In genomic region chr4:181685461-181685860, GRCh38 we compare ENCODE assay signal across 22 cellular contexts.
A peak's percentile ranks its signal among the peaks of the same experiment; 100 is the strongest.
DNase-seq lines count a peak whose midpoint lies in the region; ATAC-seq, FAIRE-seq and TF ChIP-seq lines count a peak whose summit lies in the region.
"Had no signal": no experiment of that assay in that cellular context is flagged by ENCODE, and none has a peak within 500 bp of the region (broad histone marks: within the 10 kb centered on the region; RNA-seq: fewer than 3 reads in every experiment).

No MANE protein-coding gene starts in this region.

- DNase-seq in Caki2 (ENCODE audit: low read depth) (peak; percentile 7), MG63 (peak; percentile 11), astrocyte of the spinal cord (ENCODE audit: low read depth, low spot score) (peak; percentile 63), mesenchymal stem cell (no peak), NOMO-1 (lab: John Stamatoyannopoulos, UW; ENCODE audit: unreplicated experiment in 2 of 2) (no peak), mesendoderm (no peak), HepG2 (ENCODE audit: low spot score) (no peak)
- DNase-seq: activated CD4-positive, alpha-beta memory T cell treated with anti-CD3 and anti-CD28 coated beads, Interleukin-2, amount 10 ng/mL, durations not matched to agents 7 days and 5 days; activated naive CD4-positive, alpha-beta T cell treated with anti-CD3 and anti-CD28 coated beads, Interleukin-2, amount 10 ng/mL, durations not matched to agents 7 days and 5 days; activated T-cell treated with anti-CD3 and anti-CD28 coated beads, Interleukin-2, amount 50 U/mL, for 24 hours; CD4-positive, alpha-beta T cell; DMS79 treated with DMSO at 0.1 percent for 48 hours; NCI-H146; NCI-H345; stimulated activated CD4-positive, alpha-beta T cell treated with anti-CD3 and anti-CD28 coated beads, Interleukin-1b, Interleukin-23, amount 100 ng/mL, for 48 hours; T-cell had no signal

- H3K9me3 ChIP-seq in MG63: no peaks in the 10 kb centered on the region
- no peaks in the 10 kb centered on the region for H3K9me3 ChIP-seq in mesenchymal stem cell (ENCODE audit: control insufficient read depth, low read length)
- no peaks in the 10 kb centered on the region for H3K9me3 ChIP-seq in HepG2 (ENCODE audit: low read length)
- H3K9me3 ChIP-seq: HAP-1 had no signal

- H3K4ac ChIP-seq in mesenchymal stem cell (ENCODE audit: low read depth in 1 of 2, low read length in 2 of 2) (no peak overlapping the region), mesendoderm (ENCODE audit: low read depth, low read length) (no peak overlapping the region)

- H3K79me1 ChIP-seq in mesenchymal stem cell (replicated peaks; ENCODE audit: low read length, poor library complexity, severe bottlenecking): no peaks in the 10 kb centered on the region
- no peaks in the 10 kb centered on the region for H3K79me1 ChIP-seq in mesendoderm (ENCODE audit: low read length)

- no peak overlapping the region for H3K14ac ChIP-seq in mesenchymal stem cell (ENCODE audit: low read length in 2 of 2)

- H2AFZ ChIP-seq in mesenchymal stem cell (ENCODE audit: low read depth, low read length) (no peak overlapping the region), HepG2 (ENCODE audit: low read length) (no peak overlapping the region)

- POLR2A ChIA-PET in HepG2 (lab: Yijun Ruan, JAX): no interaction called here

- in situ Hi-C loops in Caki2 (cut with HindIII; ENCODE audit: low pct_unique_long_range_greater_than_20kb, low sequenced_read_pairs) (no loop called here), astrocyte of the spinal cord (cut with HindIII; ENCODE audit: low sequenced_read_pairs) (no loop called here), HepG2 (cut with HindIII; ENCODE audit: extremely low pct_ligation_motif_present, low pct_unique_long_range_greater_than_20kb) (no loop called here)

- H3K4me2 ChIP-seq in mesenchymal stem cell (ENCODE audit: low read length, poor library complexity, severe bottlenecking): no peak overlapping the region
- H3K4me2 ChIP-seq in mesendoderm (ENCODE audit: low read length): no peak overlapping the region
- no peak overlapping the region for H3K4me2 ChIP-seq in HepG2 (ENCODE audit: low read depth, low read length)

- WGBS in mesenchymal stem cell: 33% methylated on average over 1 of the region's 2 CpGs
- no CpG with 5 or more reads among the region's 2 CpGs for whole genome bisulfite sequencing in mesendoderm (ENCODE audit: extremely low coverage, insufficient coverage, low lambda C conversion rate)
- 33% methylated on average over 2 of the region's 2 CpGs for WGBS in HepG2 (ENCODE audit: low lambda C conversion rate)

- peaks cover 6% of the 10 kb centered on the region for H3K4me1 ChIP-seq in mesenchymal stem cell (ENCODE audit: control insufficient read depth, insufficient read depth, low read depth, low read length)
- H3K4me1 ChIP-seq in mesendoderm (ENCODE audit: control insufficient read depth, low read depth, low read length): peaks cover 2% of the 10 kb centered on the region
- no peaks in the 10 kb centered on the region for H3K4me1 ChIP-seq in HepG2 (ENCODE audit: insufficient read depth, low read length)

- H4K20me1 ChIP-seq in HepG2 (ENCODE audit: insufficient read depth, low read length): no peaks in the 10 kb centered on the region

- H3K56ac ChIP-seq in mesendoderm (ENCODE audit: low read length): no peak overlapping the region

- TF ChIP-seq RAD21 in HepG2 (CRISPR knock-in tag; IDR thresholded peaks at IDR 0.05): no peak

- peak overlapping the region; percentile 88 for H3K27ac ChIP-seq in mesenchymal stem cell (ENCODE audit: low read length, poor library complexity, severe bottlenecking)
- H3K27ac ChIP-seq in mesendoderm (ENCODE audit: low read depth, low read length): no peak overlapping the region
- H3K27ac ChIP-seq in HepG2 (ENCODE audit: extremely low read length, insufficient read depth, low read length): no peak overlapping the region
- H3K27ac ChIP-seq: VCaP had no signal

- H4K8ac ChIP-seq in mesenchymal stem cell (ENCODE audit: low read length): no peak overlapping the region
- H4K8ac ChIP-seq in mesendoderm (ENCODE audit: low read depth, low read length): no peak overlapping the region

- intact Hi-C loops in HepG2 (cut with micrococcal nuclease; ENCODE audit: unreplicated experiment): no loop called here

- no peak for TF ChIP-seq CTCF in astrocyte of the spinal cord (IDR thresholded peaks at IDR 0.05; ENCODE audit: low read depth, low read length)
- no peak for TF ChIP-seq CTCF in HepG2 (CRISPR knock-in tag; IDR thresholded peaks at IDR 0.05)

- no TSS peak for BruUV-seq in HepG2 (replicated peaks; lab: Mats Ljungman, UMichigan)

- H2BK12ac ChIP-seq in mesenchymal stem cell (ENCODE audit: low read length in 2 of 2): no peak overlapping the region

- H2AK5ac ChIP-seq in mesenchymal stem cell (ENCODE audit: low read length, severe bottlenecking): no peak overlapping the region
- no peak overlapping the region for H2AK5ac ChIP-seq in mesendoderm (ENCODE audit: low read length)

- FAIRE-seq in HepG2 (lab: Jason Lieb, UNC): no peak
- FAIRE-seq: GM19239 had no signal

- no peak overlapping the region for H3K4me3 ChIP-seq in MG63
- no peak overlapping the region for H3K4me3 ChIP-seq in astrocyte of the spinal cord (ENCODE audit: low read depth, low read length)
- no peak overlapping the region for H3K4me3 ChIP-seq in mesenchymal stem cell (ENCODE audit: insufficient read depth in 1 of 2, low read depth in 1 of 2, low read length in 2 of 2)
- H3K4me3 ChIP-seq in mesendoderm (ENCODE audit: low read length): no peak overlapping the region
- no peak overlapping the region for H3K4me3 ChIP-seq in HepG2 (replicated peaks in 1 of 3; ENCODE audit: insufficient read depth in 1 of 3, low read depth in 2 of 3, low read length in 3 of 3)
- H3K4me3 ChIP-seq: HAP-1 had no signal

- H2BK15ac ChIP-seq in mesenchymal stem cell (ENCODE audit: low read depth, poor library complexity, severe bottlenecking): no peak overlapping the region
- H2BK15ac ChIP-seq in mesendoderm (replicated peaks; ENCODE audit: low read depth): no peak overlapping the region

- H3K27me3 ChIP-seq in MG63: no peaks in the 10 kb centered on the region
- no peaks in the 10 kb centered on the region for H3K27me3 ChIP-seq in mesenchymal stem cell (ENCODE audit: control insufficient read depth in 1 of 2, insufficient read depth in 1 of 2, low read length in 2 of 2)
- H3K27me3 ChIP-seq in mesendoderm (ENCODE audit: insufficient read depth, low read length, poor library complexity): no peaks in the 10 kb centered on the region
- H3K27me3 ChIP-seq in HepG2 (ENCODE audit: control insufficient read depth in 1 of 2, insufficient read depth in 2 of 2, low read length in 2 of 2): no peaks in the 10 kb centered on the region

- H4K5ac ChIP-seq in mesendoderm (ENCODE audit: low read length): no peak overlapping the region

- no peaks in the 10 kb centered on the region for H3K79me2 ChIP-seq in mesendoderm (ENCODE audit: control insufficient read depth, insufficient read depth, low read length)
- H3K79me2 ChIP-seq in HepG2 (ENCODE audit: insufficient read depth, low read length): no peaks in the 10 kb centered on the region

- TF ChIP-seq EP300 in HepG2 (IDR thresholded peaks at IDR 0.05; ENCODE audit: low read depth in 2 of 2, low read length in 2 of 2) (no peak), HepG2 (CRISPR knock-in tag; IDR thresholded peaks at IDR 0.05; ENCODE audit: borderline replicate concordance) (no peak)

- H3K23ac ChIP-seq in mesenchymal stem cell (ENCODE audit: low read length in 2 of 2): no peak overlapping the region
- no peak overlapping the region for H3K23ac ChIP-seq in mesendoderm (ENCODE audit: low read length)

- CTCF ChIA-PET in HepG2 (lab: Yijun Ruan, JAX; ENCODE audit: low intra/inter-chr PET ratio, low total read pairs): no interaction called here

- no peak overlapping the region for H4K91ac ChIP-seq in mesenchymal stem cell (ENCODE audit: low read length)

- ATAC-seq in HG02763 (IDR thresholded peaks at IDR 0.05; ENCODE audit: unreplicated experiment): no peak
- no peak for ATAC-seq in HepG2
- ATAC-seq: Right ventricle myocardium inferior, sciatic nerve, T-cell had no signal

- no peak overlapping the region for H3K18ac ChIP-seq in mesenchymal stem cell (ENCODE audit: low read depth in 1 of 2, low read length in 2 of 2)
- H3K18ac ChIP-seq in mesendoderm (ENCODE audit: low read length): no peak overlapping the region

- no peak for TF ChIP-seq POLR2A in HepG2 (IDR thresholded peaks at IDR 0.05; ENCODE audit: insufficient read depth in 1 of 2, low read depth in 2 of 2, low read length in 2 of 2)

- peak overlapping the region; percentile 60 for H3K9ac ChIP-seq in mesenchymal stem cell (ENCODE audit: low read length)
- H3K9ac ChIP-seq in mesendoderm (ENCODE audit: low read length): no peak overlapping the region
- H3K9ac ChIP-seq in HepG2 (ENCODE audit: insufficient read depth, low read depth, low read length): no peak overlapping the region

- H2BK5ac ChIP-seq in mesenchymal stem cell (ENCODE audit: low read depth, low read length, poor library complexity, severe bottlenecking) (no peak overlapping the region), mesendoderm (ENCODE audit: low read length) (no peak overlapping the region)

- H2BK120ac ChIP-seq in mesenchymal stem cell (ENCODE audit: low read depth, low read length) (no peak overlapping the region), mesendoderm (ENCODE audit: low read depth, low read length) (no peak overlapping the region)

- H3K36me3 ChIP-seq in MG63 (no peaks in the 10 kb centered on the region), mesenchymal stem cell (ENCODE audit: control insufficient read depth in 1 of 2, insufficient read depth in 2 of 2, low read depth in 1 of 2, low read length in 2 of 2) (no peaks in the 10 kb centered on the region), mesendoderm (ENCODE audit: control insufficient read depth, insufficient read depth, low read length) (no peaks in the 10 kb centered on the region), HepG2 (replicated peaks in 1 of 2; ENCODE audit: control insufficient read depth in 1 of 2, insufficient read depth in 2 of 2, low read length in 2 of 2) (no peaks in the 10 kb centered on the region)
- H3K36me3 ChIP-seq: HAP-1 had no signal

TF ChIP-seq in HepG2, 621 proteins besides CTCF, POLR2A, EP300 and RAD21 (continues in another document):
- no peak for TF ChIP-seq ZNF205 (CRISPR knock-in tag; IDR thresholded peaks at IDR 0.05)
- no peak for TF ChIP-seq EZH2 (conservative IDR thresholded peaks at IDR 0.05; ENCODE audit: low read depth, low read length)
- no peak for TF ChIP-seq NFYB (CRISPR knock-in tag; IDR thresholded peaks at IDR 0.05)

Comparison
In these comparisons a context has a peak if more than half of its experiments do, and no peak if none do; other contexts are left out.
1. DNase-seq: peak in Caki2 (single experiment), MG63 (single experiment) and astrocyte of the spinal cord (single experiment); none in mesenchymal stem cell (single experiment), NOMO-1 (0 of 2), mesendoderm (single experiment) and HepG2 (single experiment).